ENCODE assay signal across 8 cellular contexts in genomic region chr16:85316321-85316919, GRCh38.
DNase-seq lines count a peak whose midpoint lies in the region; ATAC-seq and TF ChIP-seq lines count a peak whose summit lies in the region.

No MANE protein-coding gene starts in this region.

- H3K4me1 Mint-ChIP-seq in activated naive CD8-positive, alpha-beta T cell treated with anti-CD3 and anti-CD28 coated beads, Interleukin-2, amount 10 ng/mL, durations not matched to agents 7 days and 5 days = peaks cover 5% of the 10 kb centered on the region

- no peaks in the 10 kb centered on the region for H3K9me2 ChIP-seq in OCI-LY7 (ENCODE audit: insufficient read depth, low read length)

- TF ChIP-seq POLR2A in sigmoid colon (IDR thresholded peaks at IDR 0.05) (no peak), lower leg skin (IDR thresholded peaks at IDR 0.05) (no peak)

- no peak overlapping the region for H3K4me3 Mint-ChIP-seq in activated naive CD8-positive, alpha-beta T cell treated with anti-CD3 and anti-CD28 coated beads, Interleukin-2, amount 10 ng/mL, durations not matched to agents 7 days and 5 days

- H3K27ac ChIP-seq in OCI-LY7 (ENCODE audit: low read depth, low read length, poor library complexity, severe bottlenecking) (no peak overlapping the region), sigmoid colon (no peak overlapping the region)

- H3K27me3 ChIP-seq in sigmoid colon = no peaks in the 10 kb centered on the region

- BruUV-seq in OCI-LY7 (replicated peaks; lab: Mats Ljungman, UMichigan) = no TSS peak

- no peaks in the 10 kb centered on the region for H3K9me3 Mint-ChIP-seq in activated naive CD8-positive, alpha-beta T cell treated with anti-CD3 and anti-CD28 coated beads, Interleukin-2, amount 10 ng/mL, durations not matched to agents 7 days and 5 days

- H3K9me3 ChIP-seq in OCI-LY7 (ENCODE audit: low read length) (no peaks in the 10 kb centered on the region), sigmoid colon (no peaks in the 10 kb centered on the region)

- H3K4me1 ChIP-seq in OCI-LY7 (ENCODE audit: insufficient read depth, low read length, poor library complexity, severe bottlenecking) = peaks cover 40% of the 10 kb centered on the region
- H3K4me1 ChIP-seq in sigmoid colon = peaks cover 0 to 49% (median 36%) of the 10 kb centered on the region in 4 donors

- no peak overlapping the region for H3K27ac Mint-ChIP-seq in activated naive CD8-positive, alpha-beta T cell treated with anti-CD3 and anti-CD28 coated beads, Interleukin-2, amount 10 ng/mL, durations not matched to agents 7 days and 5 days

- no peaks in the 10 kb centered on the region for H3K79me2 ChIP-seq in OCI-LY7 (ENCODE audit: insufficient read depth, low read depth, low read length)

- DNase-seq in CMK (ENCODE audit: low read depth) (peak; percentile 89), HCEC 1CT (peak; percentile 37), OCI-LY7 (ENCODE audit: low spot score) (peak; percentile 73), left ventricle myocardium superior (peak; percentile 69), sigmoid colon (no peak), lower leg skin (ENCODE audit: low spot score in 2 of 2) (no peak)
- DNase-seq in activated naive CD8-positive, alpha-beta T cell treated with anti-CD3 and anti-CD28 coated beads, Interleukin-2, amount 10 ng/mL, durations not matched to agents 7 days and 5 days = peak; percentile 73
- DNase-seq in NK-92 treated with Interleukin-12 subunit alpha and Interleukin-12 subunit beta, amount 100 ng/mL, for 24 hours (lab: John Stamatoyannopoulos, UW) = no peak

- no peaks in the 10 kb centered on the region for H4K20me1 ChIP-seq in OCI-LY7 (ENCODE audit: insufficient read depth, low read length)

- H3K4me2 ChIP-seq in OCI-LY7 (ENCODE audit: low read length) = no peak overlapping the region

- peak; percentile 80 for ATAC-seq in activated naive CD8-positive, alpha-beta T cell treated with anti-CD3 and anti-CD28 coated beads, Interleukin-2, amount 10 ng/mL, durations not matched to agents 7 days and 5 days (ENCODE audit: low read depth)
- ATAC-seq in left ventricle myocardium superior = peak; percentile 75

- WGBS in sigmoid colon, 2 donors = 29 to 50% methylated on average over 19 of the region's 19 CpGs
- 55 to 57% methylated on average over 19 of the region's 19 CpGs for WGBS in lower leg skin, 2 donors

- no peaks in the 10 kb centered on the region for H3K36me3 ChIP-seq in OCI-LY7 (ENCODE audit: insufficient read depth, low read length)
- no peaks in the 10 kb centered on the region for H3K36me3 ChIP-seq in sigmoid colon

- no peak overlapping the region for H2AFZ ChIP-seq in OCI-LY7 (ENCODE audit: low read length)

- no peaks in the 10 kb centered on the region for H3K27me3 Mint-ChIP-seq in activated naive CD8-positive, alpha-beta T cell treated with anti-CD3 and anti-CD28 coated beads, Interleukin-2, amount 10 ng/mL, durations not matched to agents 7 days and 5 days

- no peaks in the 10 kb centered on the region for H3K36me3 Mint-ChIP-seq in activated naive CD8-positive, alpha-beta T cell treated with anti-CD3 and anti-CD28 coated beads, Interleukin-2, amount 10 ng/mL, durations not matched to agents 7 days and 5 days

- peak; percentile 81 for TF ChIP-seq CTCF in OCI-LY7 (conservative IDR thresholded peaks at IDR 0.05; ENCODE audit: low read length)
- peak; percentile 63 to 79 (median 74) for TF ChIP-seq CTCF in sigmoid colon (IDR thresholded peaks at IDR 0.05)
- peak in 1 of 3 donors; percentile 59 for TF ChIP-seq CTCF in lower leg skin (IDR thresholded peaks at IDR 0.05)

- POLR2A ChIA-PET in OCI-LY7 (lab: Charles Lee) = no interaction called here
- POLR2A ChIA-PET in activated naive CD8-positive, alpha-beta T cell treated with anti-CD3 and anti-CD28 coated beads, Interleukin-2, amount 10 ng/mL, durations not matched to agents 7 days and 5 days (lab: Charles Lee) = no interaction called here

- H3K4me3 ChIP-seq in OCI-LY7 (ENCODE audit: low read depth, low read length, poor library complexity, severe bottlenecking) (no peak overlapping the region), sigmoid colon (no peak overlapping the region), lower leg skin (ENCODE audit: low read depth, poor library complexity, severe bottlenecking) (no peak overlapping the region)

- intact Hi-C loops in OCI-LY7 (cut with micrococcal nuclease; ENCODE audit: unreplicated experiment) = no loop called here
- intact Hi-C loops in left ventricle myocardium superior (cut with micrococcal nuclease) = no loop called here
- intact Hi-C loops in sigmoid colon (cut with DNase I) = no loop called here
- intact Hi-C loops in lower leg skin (cut with DNase I; ENCODE audit: low total_unique reads) = no loop called here

- no peak for TF ChIP-seq EP300 in sigmoid colon (IDR thresholded peaks at IDR 0.05)

- CTCF ChIA-PET in OCI-LY7 (lab: Charles Lee; ENCODE audit: unreplicated experiment) = no interaction called here

Comparison
In these comparisons a context has a peak if more than half of its experiments do, and no peak if none do; other contexts are left out.
1. DNase-seq: peak in CMK (single experiment), HCEC 1CT (single experiment), OCI-LY7 (single experiment), activated naive CD8-positive, alpha-beta T cell treated with anti-CD3 and anti-CD28 coated beads, Interleukin-2, amount 10 ng/mL, durations not matched to agents 7 days and 5 days (single experiment) and left ventricle myocardium superior (single experiment); none in sigmoid colon (single experiment), NK-92 treated with Interleukin-12 subunit alpha and Interleukin-12 subunit beta, amount 100 ng/mL, for 24 hours (single experiment) and lower leg skin (0 of 2).